ENCODE assay signal across 31 cellular contexts in the genomic region with DNA sequence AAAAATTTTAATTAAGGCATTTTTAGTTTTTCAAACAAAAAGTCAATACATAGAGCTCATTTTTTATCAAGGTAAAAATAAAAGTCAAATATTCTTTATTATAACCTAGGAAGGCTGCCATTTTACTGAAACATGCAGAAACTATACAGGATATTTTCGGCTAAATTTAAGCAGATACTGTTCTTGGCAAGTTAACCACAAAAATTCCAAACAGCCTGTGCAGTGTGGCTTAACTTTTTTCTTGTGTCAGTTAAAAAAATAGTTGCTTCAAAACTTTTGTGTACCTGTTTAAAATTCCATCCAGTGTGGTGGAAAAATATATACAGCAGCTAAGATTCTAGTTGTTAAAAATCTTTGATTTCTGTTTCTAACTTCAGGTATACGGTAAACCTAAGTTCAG.
DNase-seq lines count a peak whose midpoint lies in the region; ATAC-seq and TF ChIP-seq lines count a peak whose summit lies in the region.
"Had no signal": no experiment of that assay in that cellular context is flagged by ENCODE, and none has a peak within 500 bp of the region (broad histone marks: within the 10 kb centered on the region; RNA-seq: fewer than 3 reads in every experiment).

No MANE protein-coding gene starts in this region.

- H3K4me3 ChIP-seq in SK-N-MC = no peak overlapping the region
- H3K4me3 ChIP-seq in fibroblast of lung (replicated peaks in 1 of 4; ENCODE audit: control extremely low read depth in 1 of 4, insufficient read depth in 1 of 4, low read depth in 3 of 4, low read length in 4 of 4) = no peak overlapping the region
- H3K4me3 ChIP-seq in osteoblast (ENCODE audit: insufficient read depth, low read length) = no peak overlapping the region
- H3K4me3 ChIP-seq: gastrocnemius medialis, GM23338, hepatocyte, lung, mucosa of descending colon, ovary, testis had no signal

- H3K9ac ChIP-seq in SK-N-MC (ENCODE audit: insufficient read length) (no peak overlapping the region), fibroblast of lung (ENCODE audit: insufficient read depth, low read length) (no peak overlapping the region)
- H3K9ac ChIP-seq: SK-N-SH had no signal

- no peaks in the 10 kb centered on the region for H4K20me1 ChIP-seq in fibroblast of lung (ENCODE audit: control insufficient read depth, extremely low read depth, insufficient read depth, low read length)
- H4K20me1 ChIP-seq in osteoblast (ENCODE audit: insufficient read depth, low read length) = no peaks in the 10 kb centered on the region

- no peak overlapping the region for H2AFZ ChIP-seq in fibroblast of lung (ENCODE audit: low read length)
- no peak overlapping the region for H2AFZ ChIP-seq in osteoblast (ENCODE audit: low read length)
- H2AFZ ChIP-seq: GM23338, hepatocyte had no signal

- H3K27ac ChIP-seq in SK-N-MC (peak overlapping the region; percentile 51), fibroblast of lung (ENCODE audit: insufficient read depth, low read length) (no peak overlapping the region), osteoblast (ENCODE audit: low read depth, low read length) (no peak overlapping the region)
- H3K27ac ChIP-seq: gastrocnemius medialis, hepatocyte, ovary, testis had no signal

- H3K4me1 ChIP-seq in fibroblast of lung (ENCODE audit: control insufficient read depth, extremely low read depth, insufficient read depth, low read length) = no peaks in the 10 kb centered on the region
- H3K4me1 ChIP-seq in osteoblast (ENCODE audit: insufficient read depth, low read length) = peaks cover 6% of the 10 kb centered on the region
- H3K4me1 ChIP-seq: gastrocnemius medialis, testis had no signal

- H3K79me2 ChIP-seq in fibroblast of lung (ENCODE audit: control insufficient read depth, insufficient read depth, low read length) (no peaks in the 10 kb centered on the region), osteoblast (ENCODE audit: insufficient read depth, low read length) (peaks cover 2% of the 10 kb centered on the region)
- H3K79me2 ChIP-seq: hepatocyte had no signal

- H3K27me3 ChIP-seq in fibroblast of lung (ENCODE audit: control insufficient read depth, insufficient read depth, low read length) (no peaks in the 10 kb centered on the region), osteoblast (ENCODE audit: insufficient read depth, low read length) (no peaks in the 10 kb centered on the region)
- H3K27me3 ChIP-seq: gastrocnemius medialis, hepatocyte, ovary, testis had no signal

- intact Hi-C loops in cardiac septum (cut with DNase I) = no loop called here

- DNase-seq in AG20443 (ENCODE audit: low spot score) (peak; percentile 16), SK-N-MC (ENCODE audit: low read depth, low spot score) (no peak), fibroblast of lung (ENCODE audit: low read depth in 2 of 2) (peak; percentile 21 to 70), osteoblast (ENCODE audit: insufficient read length, low spot score, missing footprints) (peak; percentile 68), H4 (ENCODE audit: low spot score) (no peak), NCI-H1930 (lab: John Stamatoyannopoulos, UW) (no peak), cardiac septum (ENCODE audit: low spot score) (no peak)
- DNase-seq: activated CD4-positive, CD25-positive, alpha-beta regulatory T cell; activated effector memory CD4-positive, alpha-beta T cell treated with anti-CD3 and anti-CD28 coated beads, Interleukin-2, amount 50 U/mL, for 16 hours; activated T-cell treated with anti-CD3 and anti-CD28 coated beads, Interleukin-2, amount 50 U/mL, for 24 hours; aorta; central memory CD4-positive, alpha-beta T cell; dermis blood vessel endothelial cell; DMS153; endodermal cell; gastrocnemius medialis; left cardiac atrium; mucosa of descending colon; NCI-H1105; NCI-H187; NCI-H2171 treated with DMSO at 0.1 percent for 48 hours; NCI-H510A; ovary; SK-N-SH; small intestine; stimulated activated naive CD8-positive, alpha-beta T cell treated with anti-CD3 and anti-CD28 coated beads, Interleukin-15, Interleukin-2, amounts not matched to agents 100 U/mL and 50 U/mL, for 24 hours; testis had no signal

- no peak for ATAC-seq in HG02798 (IDR thresholded peaks at IDR 0.05; ENCODE audit: poor library complexity, unreplicated experiment)
- ATAC-seq: gastrocnemius medialis; GM23338; left cardiac atrium; mucosa of descending colon; stimulated activated naive CD8-positive, alpha-beta T cell treated with anti-CD3 and anti-CD28 coated beads, Interleukin-15, Interleukin-2, amounts not matched to agents 100 U/mL and 50 U/mL, for 24 hours had no signal

- TF ChIP-seq CTCF in fibroblast of lung (conservative IDR thresholded peaks at IDR 0.05 in 1 of 2, IDR thresholded peaks at IDR 0.05 in 1 of 2; ENCODE audit: low read depth in 1 of 2, low read length in 2 of 2) (no peak), osteoblast (IDR thresholded peaks at IDR 0.05; ENCODE audit: extremely low read depth, low read depth, low read length) (no peak)

- H3K36me3 ChIP-seq in SK-N-MC (ENCODE audit: insufficient read depth, low read length) = peaks cover 31% of the 10 kb centered on the region
- no peaks in the 10 kb centered on the region for H3K36me3 ChIP-seq in fibroblast of lung (ENCODE audit: control insufficient read depth, insufficient read depth, low read length)
- H3K36me3 ChIP-seq in osteoblast (ENCODE audit: insufficient read depth, low read length) = peaks cover 17% of the 10 kb centered on the region
- H3K36me3 ChIP-seq: gastrocnemius medialis, ovary had no signal

- no peaks in the 10 kb centered on the region; the same call in 1 of the 2 replicates for H3K9me3 ChIP-seq in SK-N-MC (ENCODE audit: low read depth, low read length)
- H3K9me3 ChIP-seq in fibroblast of lung (ENCODE audit: control insufficient read depth, insufficient read depth, low read depth, low read length) = no peaks in the 10 kb centered on the region
- H3K9me3 ChIP-seq in osteoblast (ENCODE audit: low read depth, low read length) = no peaks in the 10 kb centered on the region
- H3K9me3 ChIP-seq: gastrocnemius medialis, mucosa of descending colon, ovary, testis had no signal

- H3K4me2 ChIP-seq in fibroblast of lung (ENCODE audit: extremely low read depth, insufficient read depth, low read length) = no peak overlapping the region
- H3K4me2 ChIP-seq in osteoblast (ENCODE audit: insufficient read depth, low read length) = peak overlapping the region; percentile 6
- H3K4me2 ChIP-seq: GM23338, hepatocyte, SK-N-SH had no signal

Comparison
In these comparisons a context has a peak if more than half of its experiments do, and no peak if none do; other contexts are left out.
1. DNase-seq: peak in AG20443 (single experiment), fibroblast of lung (2 of 2) and osteoblast (single experiment); none in SK-N-MC (single experiment), H4 (single experiment), NCI-H1930 (0 of 2) and cardiac septum (single experiment).